ENCODE assay signal across 1 cellular context in the genomic region with DNA sequence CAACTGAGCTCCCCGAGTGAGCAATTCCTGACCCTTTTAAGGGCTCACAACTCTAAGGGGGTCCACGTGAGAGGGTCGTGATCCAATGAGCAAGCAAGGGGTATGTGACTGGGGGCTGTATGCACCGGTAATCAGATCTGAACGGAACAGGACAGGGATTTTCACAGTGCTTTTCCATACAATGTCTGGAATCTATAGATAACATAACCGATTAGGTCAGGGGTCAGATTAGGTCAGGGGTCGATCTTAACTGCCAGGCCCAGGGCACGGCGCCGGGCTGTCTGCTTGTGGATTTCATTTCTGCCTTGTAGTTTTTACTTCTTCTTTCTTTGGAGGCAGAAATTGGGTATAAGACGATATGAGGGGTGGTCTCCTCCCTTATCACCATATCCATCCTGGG.
TF ChIP-seq lines count a peak whose summit lies in the region.

No MANE protein-coding gene starts in this region.

TF ChIP-seq in K562, 482 proteins besides CTCF, POLR2A, EP300 and RAD21 (continued from another document and continues in another):
- TF ChIP-seq, protein P1, sequence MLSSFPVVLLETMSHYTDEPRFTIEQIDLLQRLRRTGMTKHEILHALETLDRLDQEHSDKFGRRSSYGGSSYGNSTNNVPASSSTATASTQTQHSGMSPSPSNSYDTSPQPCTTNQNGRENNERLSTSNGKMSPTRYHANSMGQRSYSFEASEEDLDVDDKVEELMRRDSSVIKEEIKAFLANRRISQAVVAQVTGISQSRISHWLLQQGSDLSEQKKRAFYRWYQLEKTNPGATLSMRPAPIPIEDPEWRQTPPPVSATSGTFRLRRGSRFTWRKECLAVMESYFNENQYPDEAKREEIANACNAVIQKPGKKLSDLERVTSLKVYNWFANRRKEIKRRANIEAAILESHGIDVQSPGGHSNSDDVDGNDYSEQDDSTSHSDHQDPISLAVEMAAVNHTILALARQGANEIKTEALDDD (IDR thresholded peaks at IDR 0.05) = 0 out of 2 replicates have a peak, but pooled peaks have one; percentile 21
- TF ChIP-seq PCBP1 (IDR thresholded peaks at IDR 0.05; ENCODE audit: low read depth, low read length, poor library complexity, severe bottlenecking) = no peak
- no peak for TF ChIP-seq ZEB2 (IDR thresholded peaks at IDR 0.05)
- no peak for TF ChIP-seq ZNF518B (CRISPR knock-in tag; IDR thresholded peaks at IDR 0.05)
- TF ChIP-seq ZNF395 (CRISPR knock-in tag; IDR thresholded peaks at IDR 0.05) = no peak
- peak; percentile 69 for TF ChIP-seq TAL1 (IDR thresholded peaks at IDR 0.05)
- no peak for TF ChIP-seq CSDE1 (IDR thresholded peaks at IDR 0.05)
- no peak for TF ChIP-seq ZNF583 (CRISPR knock-in tag; IDR thresholded peaks at IDR 0.05)
- no peak for TF ChIP-seq FOXJ2 (tag; IDR thresholded peaks at IDR 0.05)
- TF ChIP-seq DLX4 (CRISPR knock-in tag; IDR thresholded peaks at IDR 0.05) = no peak
- TF ChIP-seq IFI16 (CRISPR knock-in tag; IDR thresholded peaks at IDR 0.05) = no peak
- TF ChIP-seq REST (CRISPR knock-in tag; IDR thresholded peaks at IDR 0.05; ENCODE audit: low read depth) = no peak
- TF ChIP-seq ZNF551 (CRISPR knock-in tag; IDR thresholded peaks at IDR 0.05) = no peak
- no peak for TF ChIP-seq ZBTB1 (CRISPR knock-in tag; IDR thresholded peaks at IDR 0.05; ENCODE audit: borderline replicate concordance, low read depth)
- no peak for TF ChIP-seq HES1 (IDR thresholded peaks at IDR 0.05; ENCODE audit: low read depth)
- TF ChIP-seq ZNF347 (CRISPR knock-in tag; IDR thresholded peaks at IDR 0.05; ENCODE audit: low read depth) = no peak
- no peak for TF ChIP-seq MAZ (CRISPR knock-in tag; conservative IDR thresholded peaks at IDR 0.05 in 1 of 2, IDR thresholded peaks at IDR 0.05 in 1 of 2)
- TF ChIP-seq ZNF224 (CRISPR knock-in tag; IDR thresholded peaks at IDR 0.05) = no peak
- TF ChIP-seq NR2F6 (CRISPR knock-in tag; IDR thresholded peaks at IDR 0.05) = no peak
- no peak for TF ChIP-seq NCOA2 (IDR thresholded peaks at IDR 0.05; ENCODE audit: partially characterized antibody in 2 of 2)
- peak; percentile 90 for TF ChIP-seq NR2C1 (IDR thresholded peaks at IDR 0.05)
- TF ChIP-seq NR2C1 (tag; IDR thresholded peaks at IDR 0.05) = peak; percentile 93
- TF ChIP-seq ZBTB5 (IDR thresholded peaks at IDR 0.05) = no peak
- TF ChIP-seq KDM1A (IDR thresholded peaks at IDR 0.05) = peak; percentile 96 to 97
- no peak for TF ChIP-seq ESRRA (IDR thresholded peaks at IDR 0.05; ENCODE audit: borderline replicate concordance, low read depth)
- TF ChIP-seq ZNF384 (IDR thresholded peaks at IDR 0.05; ENCODE audit: low read depth, low read length) = no peak
- no peak for TF ChIP-seq KAT2B (IDR thresholded peaks at IDR 0.05; ENCODE audit: low read depth, low read length)
- no peak for TF ChIP-seq PHB2 (IDR thresholded peaks at IDR 0.05; ENCODE audit: low read depth)
- TF ChIP-seq NR0B1 (IDR thresholded peaks at IDR 0.05; ENCODE audit: partially characterized antibody) = no peak
- TF ChIP-seq FOSL1 (tag; conservative IDR thresholded peaks at IDR 0.05) = no peak
- no peak for TF ChIP-seq BCLAF1 (IDR thresholded peaks at IDR 0.05; ENCODE audit: borderline replicate concordance in 1 of 2, control insufficient read depth in 1 of 2, low read depth in 2 of 2, low read length in 1 of 2)
- no peak for TF ChIP-seq KDM4B (IDR thresholded peaks at IDR 0.05; ENCODE audit: borderline replicate concordance in 2 of 2, low read depth in 1 of 2)
- no peak for TF ChIP-seq HDGF (IDR thresholded peaks at IDR 0.05)
- no peak for TF ChIP-seq ZNF668 (CRISPR knock-in tag; IDR thresholded peaks at IDR 0.05)
- no peak for TF ChIP-seq NEUROD1 (IDR thresholded peaks at IDR 0.05; ENCODE audit: borderline replicate concordance, low read depth, low read length, partially characterized antibody)
- TF ChIP-seq, protein P2, sequence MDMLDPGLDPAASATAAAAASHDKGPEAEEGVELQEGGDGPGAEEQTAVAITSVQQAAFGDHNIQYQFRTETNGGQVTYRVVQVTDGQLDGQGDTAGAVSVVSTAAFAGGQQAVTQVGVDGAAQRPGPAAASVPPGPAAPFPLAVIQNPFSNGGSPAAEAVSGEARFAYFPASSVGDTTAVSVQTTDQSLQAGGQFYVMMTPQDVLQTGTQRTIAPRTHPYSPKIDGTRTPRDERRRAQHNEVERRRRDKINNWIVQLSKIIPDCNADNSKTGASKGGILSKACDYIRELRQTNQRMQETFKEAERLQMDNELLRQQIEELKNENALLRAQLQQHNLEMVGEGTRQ (CRISPR knock-in tag; IDR thresholded peaks at IDR 0.05) = no peak
- TF ChIP-seq ZNF165 (CRISPR knock-in tag; IDR thresholded peaks at IDR 0.05; ENCODE audit: borderline replicate concordance) = no peak
- no peak for TF ChIP-seq TARDBP (IDR thresholded peaks at IDR 0.05)
- TF ChIP-seq ZNF449 (CRISPR knock-in tag; IDR thresholded peaks at IDR 0.05) = no peak
- TF ChIP-seq HDAC1 (IDR thresholded peaks at IDR 0.05) = peak in 1 of 2 experiments; percentile 82; a peak in 2 of 4 replicates
- no peak for TF ChIP-seq POLR3G (IDR thresholded peaks at IDR 0.05; ENCODE audit: extremely low read depth, insufficient read length, insufficient replicate concordance)
